18 cellular contexts compared by ENCODE assay signal in genomic region chr4:128846063-128846462, GRCh38. TPM values are rescaled to one million over a fixed set of nuclear protein-coding genes. Genes with fewer than 3 reads are reported as not detected.
DNase-seq lines count a peak whose midpoint lies in the region; ATAC-seq, FAIRE-seq and TF ChIP-seq lines count a peak whose summit lies in the region.
"Had no signal": no experiment of that assay in that cellular context is flagged by ENCODE, and none has a peak within 500 bp of the region (broad histone marks: within the 10 kb centered on the region; RNA-seq: fewer than 3 reads in every experiment).

No MANE protein-coding gene starts in this region.

- peaks cover 82% of the 10 kb centered on the region for H3K36me3 Mint-ChIP-seq in Caco-2 (ENCODE audit: insufficient read depth, unreplicated experiment)

- no peak overlapping the region for H3K4me3 Mint-ChIP-seq in Caco-2 (ENCODE audit: unreplicated experiment)
- H3K4me3 Mint-ChIP-seq: activated CD4-positive, alpha-beta T cell treated with anti-CD3 and anti-CD28 coated beads, Interleukin-2, amount 10 ng/mL, durations not matched to agents 24 days and 14 days had no signal

- peak overlapping the region; percentile 25; the same call in 2 of the 3 replicates for H3K4me2 ChIP-seq in A549
- H3K4me2 ChIP-seq: BLaER1, KMS-11, SK-N-SH had no signal

- no peak overlapping the region for H3K27ac Mint-ChIP-seq in Caco-2 (ENCODE audit: unreplicated experiment)
- H3K27ac Mint-ChIP-seq: activated CD4-positive, alpha-beta T cell treated with anti-CD3 and anti-CD28 coated beads, Interleukin-2, amount 10 ng/mL, durations not matched to agents 24 days and 14 days had no signal

- CTCF ChIA-PET in A549 (lab: Yijun Ruan, JAX): no interaction called here
- CTCF ChIA-PET in Caco-2 (lab: Charles Lee): no interaction called here

- FAIRE-seq in A549 (lab: Jason Lieb, UNC) (no peak), islet of Langerhans (lab: Jason Lieb, UNC) (peak; percentile 38)

- peaks cover 1% of the 10 kb centered on the region; the same call in 1 of the 2 replicates for H3K36me3 ChIP-seq in Caco-2 (ENCODE audit: control insufficient read depth, insufficient read depth, low read length)

- POLR2A ChIA-PET in A549 (lab: Yijun Ruan, JAX) (no interaction called here), Caco-2 (lab: Charles Lee) (no interaction called here)

- H3K27ac ChIP-seq in A549: peak overlapping the region in 1 of 2 experiments; percentile 21; a peak in 1 of 6 replicates
- H3K27ac ChIP-seq: BLaER1, KMS-11, parathyroid adenoma had no signal

- no peak for TF ChIP-seq EP300 in A549 (IDR thresholded peaks at IDR 0.05)

- no peak for TF ChIP-seq RAD21 in A549 (conservative IDR thresholded peaks at IDR 0.05 in 1 of 2, IDR thresholded peaks at IDR 0.05 in 1 of 2)

- DNase-seq in A549 (ENCODE audit: low read depth in 1 of 2, low spot score in 1 of 2) (peak in 1 of 2 experiments; percentile 26), DMS53 treated with DMSO at 0.1 percent for 48 hours (lab: John Stamatoyannopoulos, UW; ENCODE audit: unreplicated experiment) (peak; percentile 85), NCI-H510A treated with DMSO at 0.1 percent for 48 hours (lab: John Stamatoyannopoulos, UW) (peak; percentile 75), Caco-2 (no peak)
- DNase-seq in stimulated activated CD4-positive, alpha-beta T cell treated with anti-CD3 and anti-CD28 coated beads, Interleukin-4, amount 100 ng/mL, for 4 hours: no peak
- DNase-seq in effector CD8-positive, alpha-beta T cell (lab: John Stamatoyannopoulos, UW): no peak
- DNase-seq: activated CD4-positive, alpha-beta T cell treated with anti-CD3 and anti-CD28 coated beads, Interleukin-2, amount 10 ng/mL, durations not matched to agents 24 days and 14 days; cerebellar nuclear complex; GDM1; hippocampal formation; SK-N-SH; stimulated activated CD4-positive, alpha-beta T cell treated with anti-CD3 and anti-CD28 coated beads, Interleukin-1b, Interleukin-23, amount 100 ng/mL, for 48 hours; stimulated activated naive CD4-positive, alpha-beta T cell had no signal

- 79% methylated on average over 4 of the region's 4 CpGs for WGBS in A549 (ENCODE audit: missing lambda C conversion rate)

- H3K9me3 Mint-ChIP-seq in Caco-2 (ENCODE audit: unreplicated experiment): no peaks in the 10 kb centered on the region
- H3K9me3 Mint-ChIP-seq: activated CD4-positive, alpha-beta T cell treated with anti-CD3 and anti-CD28 coated beads, Interleukin-2, amount 10 ng/mL, durations not matched to agents 24 days and 14 days had no signal

- no peaks in the 10 kb centered on the region for H3K9me3 ChIP-seq in A549
- H3K9me3 ChIP-seq in Caco-2: no peaks in the 10 kb centered on the region
- H3K9me3 ChIP-seq: BLaER1, SK-N-SH had no signal

- BruUV-seq in Caco-2 (replicated peaks; lab: Mats Ljungman, UMichigan): no TSS peak

- H3K4me3 ChIP-seq in A549 (no peak overlapping the region), Caco-2 (ENCODE audit: low read depth, low read length) (no peak overlapping the region)
- H3K4me3 ChIP-seq: BLaER1 had no signal

- ATAC-seq in A549 (peak in 1 of 2 experiments; percentile 36; a peak in 3 of 6 replicates), HG02678 (IDR thresholded peaks at IDR 0.05; ENCODE audit: unreplicated experiment) (no peak)

- intact Hi-C loops in Caco-2 (cut with micrococcal nuclease; ENCODE audit: unreplicated experiment): no loop called here

- no peaks in the 10 kb centered on the region for H3K27me3 ChIP-seq in Caco-2 (replicated peaks; ENCODE audit: control insufficient read depth, insufficient read depth, low read length)
- H3K27me3 ChIP-seq: BLaER1 had no signal

- TF ChIP-seq CTCF in A549 (IDR thresholded peaks at IDR 0.05) (no peak), Caco-2 (IDR thresholded peaks at IDR 0.05; ENCODE audit: insufficient read depth in 1 of 2, low read depth in 1 of 2, low read length in 1 of 2, severe bottlenecking in 1 of 2, unreplicated experiment in 1 of 2) (no peak)

- TF ChIP-seq POLR2A in A549 (IDR thresholded peaks at IDR 0.05; ENCODE audit: low read length): no peak

- peaks cover 8% of the 10 kb centered on the region for H3K4me1 Mint-ChIP-seq in Caco-2 (ENCODE audit: low read depth, unreplicated experiment)

- H3K4me1 ChIP-seq in A549: peaks cover 48% of the 10 kb centered on the region
- peaks cover 6% of the 10 kb centered on the region; the same call in 1 of the 2 replicates for H3K4me1 ChIP-seq in Caco-2

- no peaks in the 10 kb centered on the region for H3K27me3 Mint-ChIP-seq in Caco-2 (ENCODE audit: insufficient read depth, unreplicated experiment)
- H3K27me3 Mint-ChIP-seq: activated CD4-positive, alpha-beta T cell treated with anti-CD3 and anti-CD28 coated beads, Interleukin-2, amount 10 ng/mL, durations not matched to agents 24 days and 14 days had no signal

TF ChIP-seq in A549, 52 proteins besides CTCF, POLR2A, EP300 and RAD21:
- no peak for TF ChIP-seq MAFK (IDR thresholded peaks at IDR 0.05; ENCODE audit: partially characterized antibody)

RNA-seq across cellular contexts. Expression of gene JADE1, which starts 36.6 kb away (rescaled TPM):
- polyA plus RNA-seq in A549 (2011; rRNA removed): 46.7 and 54.6 TPM in 2 replicates
- polyA plus RNA-seq in A549 (2012; cell fraction: cytosol; rRNA removed): 13.9 and 16.6 TPM in 2 replicates
- 22.4 and 32.8 TPM in 2 replicates for polyA plus RNA-seq in A549 (2012; cell fraction: nucleus; rRNA removed)
- 21.7 to 25.1 TPM (median 23.7 TPM) in 3 replicates for polyA plus RNA-seq in A549 (2017; fragmentation: RNase III; extraction: RNeasy Plus Mini Kit Qiagen cat#74134 plus additional on column Dnase treatment)
- polyA minus RNA-seq in A549 (2011; rRNA and poly(A)+ RNA removed): 74.8 and 83.3 TPM in 2 replicates
- total RNA-seq in Caco-2 (2022): 30.2 and 32.5 TPM in 2 replicates

Comparison
In these comparisons a context has a peak if more than half of its experiments do, and no peak if none do; other contexts are left out.
1. DNase-seq: peak in DMS53 treated with DMSO at 0.1 percent for 48 hours (single experiment) and NCI-H510A treated with DMSO at 0.1 percent for 48 hours (single experiment); none in stimulated activated CD4-positive, alpha-beta T cell treated with anti-CD3 and anti-CD28 coated beads, Interleukin-4, amount 100 ng/mL, for 4 hours (0 of 2), effector CD8-positive, alpha-beta T cell (single experiment) and Caco-2 (0 of 2).